ENCODE assay signal across 14 cellular contexts in the genomic region with DNA sequence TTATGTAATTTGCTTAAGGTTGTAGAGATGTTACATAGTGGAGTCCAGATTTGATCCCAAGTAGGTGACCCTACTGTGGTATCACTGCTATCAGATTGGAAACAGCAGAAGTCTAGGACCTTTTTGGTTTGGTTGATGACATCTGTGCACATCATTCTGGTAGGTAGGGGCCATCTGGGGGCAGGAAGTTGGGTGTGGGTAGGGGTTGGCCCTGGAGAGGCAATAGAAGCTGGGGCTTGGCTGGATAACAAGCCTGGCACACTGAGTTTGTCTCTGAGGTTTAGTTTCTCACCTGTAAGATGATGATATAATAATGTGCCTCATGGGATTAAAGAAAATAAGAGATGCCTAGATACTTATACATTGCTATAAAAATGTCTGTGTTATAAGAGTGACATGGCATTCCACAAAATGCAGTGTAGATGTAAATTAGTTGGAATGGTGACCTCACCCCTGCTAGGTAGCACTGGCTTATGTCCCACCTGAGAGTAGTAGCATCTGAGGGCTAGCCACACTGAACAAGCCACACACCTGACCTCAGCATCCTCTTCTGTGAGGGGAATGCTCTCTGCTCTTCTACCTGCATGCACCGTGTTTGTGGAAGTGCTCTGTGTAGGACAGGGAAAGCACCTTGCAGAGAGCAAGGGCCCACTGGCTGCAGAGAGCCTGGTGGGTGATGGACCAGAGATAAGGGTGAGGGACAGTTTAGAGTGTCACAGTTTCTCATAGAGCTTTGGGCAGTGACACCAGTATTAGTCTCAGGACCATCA. TPM values are rescaled to one million over a fixed set of nuclear protein-coding genes. Genes with fewer than 3 reads are reported as not detected.
DNase-seq lines count a peak whose midpoint lies in the region; ATAC-seq, FAIRE-seq and TF ChIP-seq lines count a peak whose summit lies in the region.
"Had no signal": no experiment of that assay in that cellular context is flagged by ENCODE, and none has a peak within 500 bp of the region (broad histone marks: within the 10 kb centered on the region; RNA-seq: fewer than 3 reads in every experiment).

No MANE protein-coding gene starts in this region.

- peak overlapping the region; percentile 23 for H3K9ac ChIP-seq in NT2/D1 (ENCODE audit: insufficient read length, low read depth)

- H3K27me3 Mint-ChIP-seq in CD4-positive, CD25-positive, alpha-beta regulatory T cell = no peaks in the 10 kb centered on the region
- H3K27me3 Mint-ChIP-seq in natural killer cell (ENCODE audit: low read depth in 2 of 2) = no peaks in the 10 kb centered on the region

- peaks cover 87% of the 10 kb centered on the region for H3K4me1 ChIP-seq in CD4-positive, CD25-positive, alpha-beta regulatory T cell (ENCODE audit: control insufficient read depth, insufficient read depth, low read length, poor library complexity, severe bottlenecking)
- peaks cover 20% of the 10 kb centered on the region for H3K4me1 ChIP-seq in NT2/D1 (ENCODE audit: insufficient read depth, insufficient read length)
- H3K4me1 ChIP-seq: uterus had no signal

- no peak for TF ChIP-seq POLR2A in GM12892 (IDR thresholded peaks at IDR 0.05; ENCODE audit: low read depth, low read length)

- H3K27ac Mint-ChIP-seq in CD4-positive, CD25-positive, alpha-beta regulatory T cell = peak overlapping the region; percentile 83 to 96 (median 85)
- H3K27ac Mint-ChIP-seq in natural killer cell = peak overlapping the region; percentile 99

- peaks cover 10% of the 10 kb centered on the region for H3K36me3 Mint-ChIP-seq in CD4-positive, CD25-positive, alpha-beta regulatory T cell
- no peaks in the 10 kb centered on the region for H3K36me3 Mint-ChIP-seq in natural killer cell

- H3K4me3 Mint-ChIP-seq in CD4-positive, CD25-positive, alpha-beta regulatory T cell = peak overlapping the region; percentile 75 to 88 (median 77)
- peak overlapping the region; percentile 59 for H3K4me3 Mint-ChIP-seq in natural killer cell

- H3K27me3 ChIP-seq in CD4-positive, CD25-positive, alpha-beta regulatory T cell (ENCODE audit: control insufficient read depth, insufficient read depth, low read length) = no peaks in the 10 kb centered on the region
- H3K27me3 ChIP-seq in NT2/D1 (ENCODE audit: insufficient read depth, insufficient read length) = no peaks in the 10 kb centered on the region
- H3K27me3 ChIP-seq: uterus had no signal

- no peaks in the 10 kb centered on the region for H3K36me3 ChIP-seq in CD4-positive, CD25-positive, alpha-beta regulatory T cell (ENCODE audit: control insufficient read depth, insufficient read depth, low read length)
- H3K36me3 ChIP-seq in NT2/D1 (ENCODE audit: insufficient read depth, insufficient read length, low read length) = no peaks in the 10 kb centered on the region
- H3K36me3 ChIP-seq: left ventricle myocardium inferior, uterus had no signal

- peak; percentile 57 to 61 for ATAC-seq in CD4-positive, CD25-positive, alpha-beta regulatory T cell (ENCODE audit: low read depth in 2 of 2)
- ATAC-seq in natural killer cell (peak in 2 of 3 donors; percentile 22 to 36), GM19397 (IDR thresholded peaks at IDR 0.05; ENCODE audit: unreplicated experiment) (no peak)

- H3K9me3 ChIP-seq in CD4-positive, CD25-positive, alpha-beta regulatory T cell (ENCODE audit: control insufficient read depth in 2 of 2, low read length in 2 of 2) = no peaks in the 10 kb centered on the region
- H3K9me3 ChIP-seq in NT2/D1 (ENCODE audit: insufficient read depth, low read length) = no peaks in the 10 kb centered on the region
- H3K9me3 ChIP-seq: Caco-2, left ventricle myocardium inferior, uterus had no signal

- H3K27ac ChIP-seq in CD4-positive, CD25-positive, alpha-beta regulatory T cell (ENCODE audit: insufficient read depth, low read length, poor library complexity, severe bottlenecking) = peak overlapping the region; percentile 93
- H3K27ac ChIP-seq: left ventricle myocardium inferior, uterus had no signal

- DNase-seq in CD4-positive, CD25-positive, alpha-beta regulatory T cell = peak; percentile 28 to 83 (median 66)
- DNase-seq in NT2/D1 (ENCODE audit: low read depth, low spot score) (no peak), natural killer cell (no peak), COLO668 (lab: John Stamatoyannopoulos, UW; ENCODE audit: unreplicated experiment) (no peak), NCI-H345 treated with DMSO at 0.1 percent for 48 hours (lab: John Stamatoyannopoulos, UW; ENCODE audit: unreplicated experiment) (no peak), GM12892 (ENCODE audit: insufficient read length) (no peak)
- peak; percentile 75 for DNase-seq in activated effector memory CD4-positive, alpha-beta T cell treated with anti-CD3 and anti-CD28 coated beads, Interleukin-2, amount 50 U/mL, for 16 hours
- DNase-seq: Caco-2, left ventricle myocardium inferior, NCI-H2107, SHP77 treated with DMSO at 0.1 percent for 48 hours, uterus had no signal

- intact Hi-C loops in natural killer cell (cut with micrococcal nuclease) = loop anchor here (2.0 to 5.0 kb wide), 2 partner anchors 16 to 35 kb away; a partner anchor contains a TSS

- H3K4me1 Mint-ChIP-seq in CD4-positive, CD25-positive, alpha-beta regulatory T cell = peaks cover 19 to 93% (median 72%) of the 10 kb centered on the region in 4 donors
- H3K4me1 Mint-ChIP-seq in natural killer cell = peaks cover 78 to 87% of the 10 kb centered on the region in 2 donors

- H3K4me3 ChIP-seq in CD4-positive, CD25-positive, alpha-beta regulatory T cell (ENCODE audit: low read depth, low read length) = peak overlapping the region; percentile 71
- no peak overlapping the region for H3K4me3 ChIP-seq in NT2/D1 (ENCODE audit: insufficient read length, low read depth)
- H3K4me3 ChIP-seq: left ventricle myocardium inferior, uterus had no signal

- TF ChIP-seq CTCF in natural killer cell (IDR thresholded peaks at IDR 0.05) = no peak

- no peaks in the 10 kb centered on the region for H3K9me3 Mint-ChIP-seq in CD4-positive, CD25-positive, alpha-beta regulatory T cell
- H3K9me3 Mint-ChIP-seq in natural killer cell = no peaks in the 10 kb centered on the region

- no peak for FAIRE-seq in GM12892 (lab: Jason Lieb, UNC)
- FAIRE-seq: frontal cortex had no signal

RNA-seq across cellular contexts. Expression of a gene that starts 36.9 kb away (rescaled TPM):
- 81.8 TPM for total RNA-seq in CD4-positive, CD25-positive, alpha-beta regulatory T cell
- 10 to 100 TPM; 13.8 to 20.2 (median 16.9) TPM for polyA plus RNA-seq in CD4-positive, CD25-positive, alpha-beta regulatory T cell
- total RNA-seq in natural killer cell = 100 to 1,000 TPM; 110 to 127 (median 111) TPM
- polyA plus RNA-seq in GM12892 (2012; ENCODE audit: missing spikeins) = 6.9 TPM

Comparison
In these comparisons a context has a peak if more than half of its experiments do, and no peak if none do; other contexts are left out.
1. DNase-seq: peak in CD4-positive, CD25-positive, alpha-beta regulatory T cell (3 of 3) and activated effector memory CD4-positive, alpha-beta T cell treated with anti-CD3 and anti-CD28 coated beads, Interleukin-2, amount 50 U/mL, for 16 hours (single experiment); none in NT2/D1 (single experiment), natural killer cell (single experiment), COLO668 (single experiment), NCI-H345 treated with DMSO at 0.1 percent for 48 hours (single experiment) and GM12892 (single experiment).